In the genomic region with DNA sequence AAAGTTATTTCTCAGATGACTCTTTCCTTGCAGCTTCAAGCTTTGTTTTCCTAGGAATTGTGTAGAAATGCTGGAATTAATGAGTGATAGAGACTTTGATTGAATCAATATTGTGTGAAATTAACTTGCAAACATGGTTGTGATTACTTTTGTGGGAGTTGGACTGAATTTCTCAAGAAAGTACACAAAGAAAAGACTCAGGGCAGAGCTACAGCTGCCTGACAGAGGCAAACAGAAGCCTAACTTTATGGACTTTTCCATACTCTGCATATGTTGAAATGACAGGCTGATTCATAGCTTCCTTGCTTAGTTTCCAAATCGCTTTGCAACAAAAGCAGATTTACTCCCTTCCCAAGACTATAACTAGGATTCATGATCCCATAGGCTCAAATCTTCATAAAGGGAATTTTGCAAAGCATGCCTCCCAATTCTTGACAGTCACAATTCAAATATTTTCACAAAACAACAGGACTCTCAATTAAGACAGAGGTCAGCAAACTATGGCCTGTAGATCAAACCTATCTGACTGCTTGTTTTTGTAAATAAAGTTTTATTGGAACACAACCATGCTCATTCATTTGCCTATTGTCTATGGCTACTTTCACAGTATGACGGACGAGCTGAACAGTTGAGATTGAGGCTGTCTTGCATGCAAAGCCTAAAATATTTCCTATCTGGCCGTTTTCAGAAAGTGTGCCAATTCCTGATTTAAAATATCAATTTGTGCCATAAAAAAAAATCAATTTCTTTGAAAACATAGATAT, we compare ENCODE assay signal across 1 cellular context.
TF ChIP-seq lines count a peak whose summit lies in the region.

No MANE protein-coding gene starts in this region.

TF ChIP-seq in HepG2, 621 proteins besides CTCF, POLR2A, EP300 and RAD21 (continued from another document and continues in another):
- TF ChIP-seq, protein P1, sequence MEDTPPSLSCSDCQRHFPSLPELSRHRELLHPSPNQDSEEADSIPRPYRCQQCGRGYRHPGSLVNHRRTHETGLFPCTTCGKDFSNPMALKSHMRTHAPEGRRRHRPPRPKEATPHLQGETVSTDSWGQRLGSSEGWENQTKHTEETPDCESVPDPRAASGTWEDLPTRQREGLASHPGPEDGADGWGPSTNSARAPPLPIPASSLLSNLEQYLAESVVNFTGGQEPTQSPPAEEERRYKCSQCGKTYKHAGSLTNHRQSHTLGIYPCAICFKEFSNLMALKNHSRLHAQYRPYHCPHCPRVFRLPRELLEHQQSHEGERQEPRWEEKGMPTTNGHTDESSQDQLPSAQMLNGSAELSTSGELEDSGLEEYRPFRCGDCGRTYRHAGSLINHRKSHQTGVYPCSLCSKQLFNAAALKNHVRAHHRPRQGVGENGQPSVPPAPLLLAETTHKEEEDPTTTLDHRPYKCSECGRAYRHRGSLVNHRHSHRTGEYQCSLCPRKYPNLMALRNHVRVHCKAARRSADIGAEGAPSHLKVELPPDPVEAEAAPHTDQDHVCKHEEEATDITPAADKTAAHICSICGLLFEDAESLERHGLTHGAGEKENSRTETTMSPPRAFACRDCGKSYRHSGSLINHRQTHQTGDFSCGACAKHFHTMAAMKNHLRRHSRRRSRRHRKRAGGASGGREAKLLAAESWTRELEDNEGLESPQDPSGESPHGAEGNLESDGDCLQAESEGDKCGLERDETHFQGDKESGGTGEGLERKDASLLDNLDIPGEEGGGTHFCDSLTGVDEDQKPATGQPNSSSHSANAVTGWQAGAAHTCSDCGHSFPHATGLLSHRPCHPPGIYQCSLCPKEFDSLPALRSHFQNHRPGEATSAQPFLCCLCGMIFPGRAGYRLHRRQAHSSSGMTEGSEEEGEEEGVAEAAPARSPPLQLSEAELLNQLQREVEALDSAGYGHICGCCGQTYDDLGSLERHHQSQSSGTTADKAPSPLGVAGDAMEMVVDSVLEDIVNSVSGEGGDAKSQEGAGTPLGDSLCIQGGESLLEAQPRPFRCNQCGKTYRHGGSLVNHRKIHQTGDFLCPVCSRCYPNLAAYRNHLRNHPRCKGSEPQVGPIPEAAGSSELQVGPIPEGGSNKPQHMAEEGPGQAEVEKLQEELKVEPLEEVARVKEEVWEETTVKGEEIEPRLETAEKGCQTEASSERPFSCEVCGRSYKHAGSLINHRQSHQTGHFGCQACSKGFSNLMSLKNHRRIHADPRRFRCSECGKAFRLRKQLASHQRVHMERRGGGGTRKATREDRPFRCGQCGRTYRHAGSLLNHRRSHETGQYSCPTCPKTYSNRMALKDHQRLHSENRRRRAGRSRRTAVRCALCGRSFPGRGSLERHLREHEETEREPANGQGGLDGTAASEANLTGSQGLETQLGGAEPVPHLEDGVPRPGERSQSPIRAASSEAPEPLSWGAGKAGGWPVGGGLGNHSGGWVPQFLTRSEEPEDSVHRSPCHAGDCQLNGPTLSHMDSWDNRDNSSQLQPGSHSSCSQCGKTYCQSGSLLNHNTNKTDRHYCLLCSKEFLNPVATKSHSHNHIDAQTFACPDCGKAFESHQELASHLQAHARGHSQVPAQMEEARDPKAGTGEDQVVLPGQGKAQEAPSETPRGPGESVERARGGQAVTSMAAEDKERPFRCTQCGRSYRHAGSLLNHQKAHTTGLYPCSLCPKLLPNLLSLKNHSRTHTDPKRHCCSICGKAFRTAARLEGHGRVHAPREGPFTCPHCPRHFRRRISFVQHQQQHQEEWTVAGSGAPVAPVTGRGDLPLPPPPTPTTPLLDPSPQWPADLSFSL (CRISPR knock-in tag; IDR thresholded peaks at IDR 0.05): no peak
- TF ChIP-seq MIXL1 (CRISPR knock-in tag; IDR thresholded peaks at IDR 0.05): no peak
- TF ChIP-seq SRY (CRISPR knock-in tag; IDR thresholded peaks at IDR 0.05): no peak
- no peak for TF ChIP-seq HNRNPUL1 (IDR thresholded peaks at IDR 0.05; ENCODE audit: low read depth, low read length)
- TF ChIP-seq, protein P2, sequence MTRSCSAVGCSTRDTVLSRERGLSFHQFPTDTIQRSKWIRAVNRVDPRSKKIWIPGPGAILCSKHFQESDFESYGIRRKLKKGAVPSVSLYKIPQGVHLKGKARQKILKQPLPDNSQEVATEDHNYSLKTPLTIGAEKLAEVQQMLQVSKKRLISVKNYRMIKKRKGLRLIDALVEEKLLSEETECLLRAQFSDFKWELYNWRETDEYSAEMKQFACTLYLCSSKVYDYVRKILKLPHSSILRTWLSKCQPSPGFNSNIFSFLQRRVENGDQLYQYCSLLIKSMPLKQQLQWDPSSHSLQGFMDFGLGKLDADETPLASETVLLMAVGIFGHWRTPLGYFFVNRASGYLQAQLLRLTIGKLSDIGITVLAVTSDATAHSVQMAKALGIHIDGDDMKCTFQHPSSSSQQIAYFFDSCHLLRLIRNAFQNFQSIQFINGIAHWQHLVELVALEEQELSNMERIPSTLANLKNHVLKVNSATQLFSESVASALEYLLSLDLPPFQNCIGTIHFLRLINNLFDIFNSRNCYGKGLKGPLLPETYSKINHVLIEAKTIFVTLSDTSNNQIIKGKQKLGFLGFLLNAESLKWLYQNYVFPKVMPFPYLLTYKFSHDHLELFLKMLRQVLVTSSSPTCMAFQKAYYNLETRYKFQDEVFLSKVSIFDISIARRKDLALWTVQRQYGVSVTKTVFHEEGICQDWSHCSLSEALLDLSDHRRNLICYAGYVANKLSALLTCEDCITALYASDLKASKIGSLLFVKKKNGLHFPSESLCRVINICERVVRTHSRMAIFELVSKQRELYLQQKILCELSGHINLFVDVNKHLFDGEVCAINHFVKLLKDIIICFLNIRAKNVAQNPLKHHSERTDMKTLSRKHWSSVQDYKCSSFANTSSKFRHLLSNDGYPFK (CRISPR knock-in tag; IDR thresholded peaks at IDR 0.05; ENCODE audit: borderline replicate concordance): no peak
- TF ChIP-seq ATRX (CRISPR knock-in tag; IDR thresholded peaks at IDR 0.05; ENCODE audit: borderline replicate concordance): no peak
- TF ChIP-seq ZFP36 (IDR thresholded peaks at IDR 0.05; ENCODE audit: borderline replicate concordance, low read depth, low read length, partially characterized antibody): no peak
- no peak for TF ChIP-seq EEA1 (CRISPR knock-in tag; IDR thresholded peaks at IDR 0.05; ENCODE audit: borderline replicate concordance)
- no peak; the same call in 1 of the 2 replicates for TF ChIP-seq FOXA1 (IDR thresholded peaks at IDR 0.05)
- peak; percentile 55 for TF ChIP-seq FOXA1 (CRISPR knock-in tag; IDR thresholded peaks at IDR 0.05)
- no peak for TF ChIP-seq SCMH1 (CRISPR knock-in tag; IDR thresholded peaks at IDR 0.05; ENCODE audit: borderline replicate concordance)
- no peak for TF ChIP-seq MEIS2 (CRISPR knock-in tag; IDR thresholded peaks at IDR 0.05)
- TF ChIP-seq, protein P3, sequence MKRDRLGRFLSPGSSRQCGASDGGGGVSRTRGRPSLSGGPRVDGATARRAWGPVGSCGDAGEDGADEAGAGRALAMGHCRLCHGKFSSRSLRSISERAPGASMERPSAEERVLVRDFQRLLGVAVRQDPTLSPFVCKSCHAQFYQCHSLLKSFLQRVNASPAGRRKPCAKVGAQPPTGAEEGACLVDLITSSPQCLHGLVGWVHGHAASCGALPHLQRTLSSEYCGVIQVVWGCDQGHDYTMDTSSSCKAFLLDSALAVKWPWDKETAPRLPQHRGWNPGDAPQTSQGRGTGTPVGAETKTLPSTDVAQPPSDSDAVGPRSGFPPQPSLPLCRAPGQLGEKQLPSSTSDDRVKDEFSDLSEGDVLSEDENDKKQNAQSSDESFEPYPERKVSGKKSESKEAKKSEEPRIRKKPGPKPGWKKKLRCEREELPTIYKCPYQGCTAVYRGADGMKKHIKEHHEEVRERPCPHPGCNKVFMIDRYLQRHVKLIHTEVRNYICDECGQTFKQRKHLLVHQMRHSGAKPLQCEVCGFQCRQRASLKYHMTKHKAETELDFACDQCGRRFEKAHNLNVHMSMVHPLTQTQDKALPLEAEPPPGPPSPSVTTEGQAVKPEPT (CRISPR knock-in tag; IDR thresholded peaks at IDR 0.05; ENCODE audit: low read depth): no peak
- no peak for TF ChIP-seq SSRP1 (CRISPR knock-in tag; IDR thresholded peaks at IDR 0.05)
- no peak for TF ChIP-seq ZNF230 (CRISPR knock-in tag; IDR thresholded peaks at IDR 0.05)
- no peak for TF ChIP-seq SRSF1 (optimal IDR thresholded peaks at IDR 0.05; ENCODE audit: low read depth, low read length)
- no peak for TF ChIP-seq ZNF343 (CRISPR knock-in tag; IDR thresholded peaks at IDR 0.05)
- TF ChIP-seq HES4 (CRISPR knock-in tag; IDR thresholded peaks at IDR 0.05; ENCODE audit: borderline replicate concordance): no peak
- no peak for TF ChIP-seq ZNF12 (CRISPR knock-in tag; IDR thresholded peaks at IDR 0.05)
- TF ChIP-seq, protein P4, sequence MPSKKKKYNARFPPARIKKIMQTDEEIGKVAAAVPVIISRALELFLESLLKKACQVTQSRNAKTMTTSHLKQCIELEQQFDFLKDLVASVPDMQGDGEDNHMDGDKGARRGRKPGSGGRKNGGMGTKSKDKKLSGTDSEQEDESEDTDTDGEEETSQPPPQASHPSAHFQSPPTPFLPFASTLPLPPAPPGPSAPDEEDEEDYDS (CRISPR knock-in tag; IDR thresholded peaks at IDR 0.05): no peak
- no peak for TF ChIP-seq MXD4 (CRISPR knock-in tag; IDR thresholded peaks at IDR 0.05)
- 0 out of 2 replicates have a peak, but pooled peaks have one; percentile 10 for TF ChIP-seq THAP11 (CRISPR knock-in tag; IDR thresholded peaks at IDR 0.05)
- TF ChIP-seq GATAD2A (CRISPR knock-in tag; IDR thresholded peaks at IDR 0.05): peak; percentile 49
- no peak for TF ChIP-seq ZNF790 (CRISPR knock-in tag; IDR thresholded peaks at IDR 0.05; ENCODE audit: borderline replicate concordance)
- no peak for TF ChIP-seq LCORL (IDR thresholded peaks at IDR 0.05)
- TF ChIP-seq LCORL (CRISPR knock-in tag; IDR thresholded peaks at IDR 0.05): no peak
- TF ChIP-seq ZMYM2 (CRISPR knock-in tag; IDR thresholded peaks at IDR 0.05): no peak
- no peak for TF ChIP-seq ZNF235 (CRISPR knock-in tag; IDR thresholded peaks at IDR 0.05; ENCODE audit: borderline replicate concordance)
- no peak for TF ChIP-seq KLF9 (CRISPR knock-in tag; IDR thresholded peaks at IDR 0.05; ENCODE audit: low read depth)
- TF ChIP-seq JUND (CRISPR knock-in tag; IDR thresholded peaks at IDR 0.05): no peak
- no peak for TF ChIP-seq PRMT3 (CRISPR knock-in tag; IDR thresholded peaks at IDR 0.05; ENCODE audit: borderline replicate concordance, low read depth)
- TF ChIP-seq ZNF430 (CRISPR knock-in tag; IDR thresholded peaks at IDR 0.05): no peak
- TF ChIP-seq FOXM1 (CRISPR knock-in tag; IDR thresholded peaks at IDR 0.05): no peak
- TF ChIP-seq ZNF761 (CRISPR knock-in tag; conservative IDR thresholded peaks at IDR 0.05): no peak
- TF ChIP-seq MBD4 (IDR thresholded peaks at IDR 0.05; ENCODE audit: borderline replicate concordance, low read length): no peak
- TF ChIP-seq SOX13 (IDR thresholded peaks at IDR 0.05): no peak
- TF ChIP-seq SOX13 (CRISPR knock-in tag; conservative IDR thresholded peaks at IDR 0.05 in 1 of 2, IDR thresholded peaks at IDR 0.05 in 1 of 2): peak in 1 of 2 experiments; percentile 25; a peak in 1 of 4 replicates
- TF ChIP-seq ZNF335 (CRISPR knock-in tag; IDR thresholded peaks at IDR 0.05): no peak
- no peak for TF ChIP-seq SATB2 (CRISPR knock-in tag; IDR thresholded peaks at IDR 0.05)
- TF ChIP-seq ZNF776 (CRISPR knock-in tag; IDR thresholded peaks at IDR 0.05): no peak
- no peak for TF ChIP-seq ZNF274 (CRISPR knock-in tag; IDR thresholded peaks at IDR 0.05)
- TF ChIP-seq, protein P5, sequence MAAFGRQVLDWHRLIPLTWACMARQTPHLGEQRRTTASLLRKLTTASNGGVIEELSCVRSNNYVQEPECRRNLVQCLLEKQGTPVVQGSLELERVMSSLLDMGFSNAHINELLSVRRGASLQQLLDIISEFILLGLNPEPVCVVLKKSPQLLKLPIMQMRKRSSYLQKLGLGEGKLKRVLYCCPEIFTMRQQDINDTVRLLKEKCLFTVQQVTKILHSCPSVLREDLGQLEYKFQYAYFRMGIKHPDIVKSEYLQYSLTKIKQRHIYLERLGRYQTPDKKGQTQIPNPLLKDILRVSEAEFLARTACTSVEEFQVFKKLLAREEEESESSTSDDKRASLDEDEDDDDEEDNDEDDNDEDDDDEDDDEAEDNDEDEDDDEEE (CRISPR knock-in tag; IDR thresholded peaks at IDR 0.05): no peak
- TF ChIP-seq ZNF468 (CRISPR knock-in tag; IDR thresholded peaks at IDR 0.05): no peak
- no peak for TF ChIP-seq NFE2L1 (CRISPR knock-in tag; IDR thresholded peaks at IDR 0.05; ENCODE audit: borderline replicate concordance)
- no peak for TF ChIP-seq NR2F6 (IDR thresholded peaks at IDR 0.05)
- no peak for TF ChIP-seq NR2F6 (CRISPR knock-in tag; IDR thresholded peaks at IDR 0.05)
- no peak for TF ChIP-seq ZFP41 (CRISPR knock-in tag; IDR thresholded peaks at IDR 0.05; ENCODE audit: borderline replicate concordance)
- TF ChIP-seq, protein P6, sequence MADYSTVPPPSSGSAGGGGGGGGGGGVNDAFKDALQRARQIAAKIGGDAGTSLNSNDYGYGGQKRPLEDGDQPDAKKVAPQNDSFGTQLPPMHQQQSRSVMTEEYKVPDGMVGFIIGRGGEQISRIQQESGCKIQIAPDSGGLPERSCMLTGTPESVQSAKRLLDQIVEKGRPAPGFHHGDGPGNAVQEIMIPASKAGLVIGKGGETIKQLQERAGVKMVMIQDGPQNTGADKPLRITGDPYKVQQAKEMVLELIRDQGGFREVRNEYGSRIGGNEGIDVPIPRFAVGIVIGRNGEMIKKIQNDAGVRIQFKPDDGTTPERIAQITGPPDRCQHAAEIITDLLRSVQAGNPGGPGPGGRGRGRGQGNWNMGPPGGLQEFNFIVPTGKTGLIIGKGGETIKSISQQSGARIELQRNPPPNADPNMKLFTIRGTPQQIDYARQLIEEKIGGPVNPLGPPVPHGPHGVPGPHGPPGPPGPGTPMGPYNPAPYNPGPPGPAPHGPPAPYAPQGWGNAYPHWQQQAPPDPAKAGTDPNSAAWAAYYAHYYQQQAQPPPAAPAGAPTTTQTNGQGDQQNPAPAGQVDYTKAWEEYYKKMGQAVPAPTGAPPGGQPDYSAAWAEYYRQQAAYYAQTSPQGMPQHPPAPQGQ (CRISPR knock-in tag; IDR thresholded peaks at IDR 0.05; ENCODE audit: borderline replicate concordance): no peak
- TF ChIP-seq, protein P7, sequence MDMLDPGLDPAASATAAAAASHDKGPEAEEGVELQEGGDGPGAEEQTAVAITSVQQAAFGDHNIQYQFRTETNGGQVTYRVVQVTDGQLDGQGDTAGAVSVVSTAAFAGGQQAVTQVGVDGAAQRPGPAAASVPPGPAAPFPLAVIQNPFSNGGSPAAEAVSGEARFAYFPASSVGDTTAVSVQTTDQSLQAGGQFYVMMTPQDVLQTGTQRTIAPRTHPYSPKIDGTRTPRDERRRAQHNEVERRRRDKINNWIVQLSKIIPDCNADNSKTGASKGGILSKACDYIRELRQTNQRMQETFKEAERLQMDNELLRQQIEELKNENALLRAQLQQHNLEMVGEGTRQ (IDR thresholded peaks at IDR 0.05; ENCODE audit: low read depth, low read length): no peak
- TF ChIP-seq, protein P7 (CRISPR knock-in tag; IDR thresholded peaks at IDR 0.05; ENCODE audit: borderline replicate concordance): no peak
- no peak for TF ChIP-seq ZNF432 (CRISPR knock-in tag; IDR thresholded peaks at IDR 0.05; ENCODE audit: borderline replicate concordance)
